18 cellular contexts compared by ENCODE assay signal in the genomic region with DNA sequence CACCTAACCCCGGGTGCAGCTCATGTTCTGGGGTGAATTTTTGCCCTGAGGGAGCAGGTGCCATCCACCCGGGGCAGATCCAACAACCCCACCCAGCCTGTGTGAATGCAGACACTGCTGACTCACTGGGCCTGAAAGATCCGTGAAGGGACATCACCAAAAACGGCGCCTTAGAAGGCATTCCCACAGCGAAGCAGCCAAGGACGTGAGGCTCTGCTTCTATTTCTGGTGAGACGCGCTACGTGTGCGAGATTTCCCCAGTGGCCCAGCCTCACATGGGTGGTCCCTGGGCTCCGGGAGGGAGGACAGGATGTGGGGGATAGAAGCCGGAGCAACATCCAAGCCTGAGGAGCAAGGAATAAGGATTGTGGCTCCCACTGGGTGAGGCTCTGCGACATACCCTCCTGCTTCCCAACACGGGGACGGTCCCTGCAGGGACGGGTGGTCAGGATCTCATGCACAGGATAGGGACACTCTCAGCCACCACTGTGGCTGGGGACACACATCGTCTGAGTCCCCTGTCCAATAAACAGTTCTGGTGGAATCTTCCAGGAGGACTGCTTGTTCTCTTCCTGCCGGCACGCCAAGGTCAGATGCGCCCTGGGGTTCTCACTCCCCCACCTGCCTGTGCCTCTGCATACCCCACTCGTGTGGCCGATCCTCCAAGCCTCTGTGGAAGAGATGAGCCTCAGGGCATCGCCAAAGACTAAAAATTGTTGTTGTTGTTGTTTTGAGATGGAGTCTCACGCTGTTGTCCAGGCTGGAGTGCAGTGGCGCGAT.
DNase-seq lines count a peak whose midpoint lies in the region; ATAC-seq, FAIRE-seq and TF ChIP-seq lines count a peak whose summit lies in the region.
"Had no signal": no experiment of that assay in that cellular context is flagged by ENCODE, and none has a peak within 500 bp of the region (broad histone marks: within the 10 kb centered on the region; RNA-seq: fewer than 3 reads in every experiment).

No MANE protein-coding gene starts in this region.

- 91 to 95% methylated on average over 22 to 27 of the region's 27 CpGs for WGBS in endodermal cell (ENCODE audit: insufficient coverage in 1 of 2, insufficient read length in 1 of 2), 2 experiments

- no peaks in the 10 kb centered on the region for H3K9me2 ChIP-seq in GM23338 (ENCODE audit: insufficient read depth)

- peaks cover 100% of the 10 kb centered on the region for H3K79me2 ChIP-seq in GM23338 (replicated peaks; ENCODE audit: insufficient read depth)

- TF ChIP-seq CTCF in GM23338 (conservative IDR thresholded peaks at IDR 0.05; ENCODE audit: low read depth in 2 of 2) (no peak), endodermal cell (conservative IDR thresholded peaks at IDR 0.05) (no peak), kidney (IDR thresholded peaks at IDR 0.05; ENCODE audit: borderline replicate concordance, extremely low read depth, insufficient read depth) (no peak), GM20000 (IDR thresholded peaks at IDR 0.05; ENCODE audit: extremely low read depth, missing control alignments) (no peak)

- H3K27ac ChIP-seq in GM23338 (ENCODE audit: low read depth) (peak overlapping the region; percentile 45; the same call in 1 of the 2 replicates), endodermal cell (ENCODE audit: low read depth, low read length) (no peak overlapping the region), kidney (ENCODE audit: low read depth in 2 of 2, low read length in 2 of 2) (peak overlapping the region in 1 of 2 donors; percentile 60), skeletal muscle tissue (ENCODE audit: low read depth, low read length) (peak overlapping the region; percentile 82)
- H3K27ac ChIP-seq: VCaP had no signal

- intact Hi-C loops in kidney (cut with DNase I): no loop called here

- H3K36me3 Mint-ChIP-seq in GM23338 (ENCODE audit: low read depth) (peaks cover 69% of the 10 kb centered on the region), endodermal cell (ENCODE audit: low read depth) (peaks cover 22% of the 10 kb centered on the region)
- H3K36me3 Mint-ChIP-seq: CD8-positive, alpha-beta memory T cell; IgD-negative memory B cell had no signal

- peaks cover 72% of the 10 kb centered on the region for H3K4me1 Mint-ChIP-seq in GM23338
- H3K4me1 Mint-ChIP-seq in endodermal cell: peaks cover 23% of the 10 kb centered on the region
- H3K4me1 Mint-ChIP-seq: IgD-negative memory B cell had no signal

- ATAC-seq in GM23338: no peak
- no peak for ATAC-seq in HG02973 (IDR thresholded peaks at IDR 0.05; ENCODE audit: unreplicated experiment)

- H4K20me1 ChIP-seq in GM23338 (replicated peaks; ENCODE audit: insufficient read depth): peaks cover 74% of the 10 kb centered on the region

- H3K4me1 ChIP-seq in GM23338 (ENCODE audit: insufficient read depth) (peaks cover 31% of the 10 kb centered on the region), endodermal cell (ENCODE audit: control insufficient read depth, insufficient read depth, low read length) (no peaks in the 10 kb centered on the region), kidney (ENCODE audit: control insufficient read depth in 1 of 2, insufficient read depth in 1 of 2, low read depth in 1 of 2, low read length in 2 of 2) (peaks cover 16 to 37% of the 10 kb centered on the region in 2 donors), skeletal muscle tissue (ENCODE audit: control insufficient read depth in 3 of 3, insufficient read depth in 3 of 3, low read length in 3 of 3) (peaks cover 89 to 100% (median 96%) of the 10 kb centered on the region in 3 donors)

- H3K27me3 ChIP-seq in GM23338 (ENCODE audit: insufficient read depth) (no peaks in the 10 kb centered on the region), endodermal cell (ENCODE audit: control insufficient read depth, insufficient read depth, low read length, poor library complexity, severe bottlenecking) (no peaks in the 10 kb centered on the region), skeletal muscle tissue (ENCODE audit: control insufficient read depth in 3 of 3, insufficient read depth in 3 of 3, low read length in 3 of 3) (no peaks in the 10 kb centered on the region)

- H3K27me3 Mint-ChIP-seq in GM23338 (ENCODE audit: insufficient read depth, low read depth, poor library complexity): peaks cover 40% of the 10 kb centered on the region
- no peaks in the 10 kb centered on the region for H3K27me3 Mint-ChIP-seq in endodermal cell (ENCODE audit: insufficient read depth)

- no peaks in the 10 kb centered on the region for H3K9me3 ChIP-seq in endodermal cell (ENCODE audit: control insufficient read depth, low read length)
- no peaks in the 10 kb centered on the region for H3K9me3 ChIP-seq in kidney (ENCODE audit: control insufficient read depth in 1 of 2, low read length in 2 of 2)
- no peaks in the 10 kb centered on the region for H3K9me3 ChIP-seq in skeletal muscle tissue (ENCODE audit: control insufficient read depth in 3 of 3, low read length in 3 of 3)

- H3K27ac Mint-ChIP-seq in GM23338 (peak overlapping the region; percentile 84; the same call in 1 of the 2 replicates), endodermal cell (peak overlapping the region; percentile 75)
- H3K27ac Mint-ChIP-seq: CD8-positive, alpha-beta memory T cell; IgD-negative memory B cell had no signal

- no peak overlapping the region for H3K9ac ChIP-seq in endodermal cell (ENCODE audit: extremely low read depth, low read length, poor library complexity, severe bottlenecking)
- H3K9ac ChIP-seq in kidney (ENCODE audit: low read length in 2 of 2): no peak overlapping the region
- peak overlapping the region; percentile 46 to 77 (median 71) for H3K9ac ChIP-seq in skeletal muscle tissue (ENCODE audit: low read depth in 1 of 3, low read length in 3 of 3)

- no peak for DNase-seq in GM23338 (ENCODE audit: low spot score)
- no peak for DNase-seq in endodermal cell
- peak; percentile 80 for DNase-seq in kidney
- DNase-seq in amygdala (lab: John Stamatoyannopoulos, UW): no peak
- no peak for DNase-seq in A172 (ENCODE audit: low spot score)
- no peak for DNase-seq in GM20000 (ENCODE audit: low spot score)
- DNase-seq: CD8-positive, alpha-beta memory T cell; cerebellar nuclear complex; EL; midbrain; NCI-H82 had no signal

- no peaks in the 10 kb centered on the region for H3K9me3 Mint-ChIP-seq in GM23338
- no peaks in the 10 kb centered on the region for H3K9me3 Mint-ChIP-seq in endodermal cell
- H3K9me3 Mint-ChIP-seq: CD8-positive, alpha-beta memory T cell had no signal

- H3K4me2 ChIP-seq in GM23338: no peak overlapping the region
- H3K4me2 ChIP-seq: smooth muscle cell had no signal

- FAIRE-seq in kidney (lab: Jason Lieb, UNC): no peak
- FAIRE-seq: RCC 7860, urothelium cell line had no signal

- H3K4me3 Mint-ChIP-seq in GM23338 (no peak overlapping the region), endodermal cell (no peak overlapping the region)
- H3K4me3 Mint-ChIP-seq: CD8-positive, alpha-beta memory T cell; IgD-negative memory B cell had no signal

- peaks cover 6% of the 10 kb centered on the region for H3F3A ChIP-seq in GM23338 (replicated peaks; ENCODE audit: low read depth)

- H3K4me3 ChIP-seq in GM23338: no peak overlapping the region
- no peak overlapping the region for H3K4me3 ChIP-seq in endodermal cell (ENCODE audit: low read length)
- H3K4me3 ChIP-seq in kidney (ENCODE audit: low read length in 2 of 2): no peak overlapping the region
- peak overlapping the region; percentile 41 to 52 (median 44) for H3K4me3 ChIP-seq in skeletal muscle tissue (ENCODE audit: low read length in 3 of 3)
- H3K4me3 ChIP-seq: smooth muscle cell had no signal

- no peak overlapping the region for H2AFZ ChIP-seq in GM23338

- H3K36me3 ChIP-seq in GM23338 (ENCODE audit: insufficient read depth) (no peaks in the 10 kb centered on the region; the same call in 1 of the 2 replicates), endodermal cell (ENCODE audit: control insufficient read depth, insufficient read depth, low read length) (peaks cover 9% of the 10 kb centered on the region), kidney (ENCODE audit: control insufficient read depth in 1 of 2, insufficient read depth in 2 of 2, low read length in 2 of 2) (peaks cover 2 to 4% of the 10 kb centered on the region in 2 donors), skeletal muscle tissue (ENCODE audit: control insufficient read depth in 3 of 3, insufficient read depth in 3 of 3, low read length in 3 of 3) (no peaks in the 10 kb centered on the region)

TF ChIP-seq in GM23338, 12 proteins besides CTCF, POLR2A, EP300 and RAD21:
- TF ChIP-seq JUNB (IDR thresholded peaks at IDR 0.05; ENCODE audit: unreplicated experiment): no peak

Comparison
In these comparisons a context has a peak if more than half of its experiments do, and no peak if none do; other contexts are left out.
1. H3K4me3 ChIP-seq: peak in skeletal muscle tissue (3 of 3); none in GM23338 (single experiment), endodermal cell (single experiment) and kidney (0 of 2).
2. H3K9ac ChIP-seq: peak in skeletal muscle tissue (3 of 3); none in endodermal cell (single experiment) and kidney (0 of 2).